ENCODE assay signal across 9 cellular contexts in the genomic region with DNA sequence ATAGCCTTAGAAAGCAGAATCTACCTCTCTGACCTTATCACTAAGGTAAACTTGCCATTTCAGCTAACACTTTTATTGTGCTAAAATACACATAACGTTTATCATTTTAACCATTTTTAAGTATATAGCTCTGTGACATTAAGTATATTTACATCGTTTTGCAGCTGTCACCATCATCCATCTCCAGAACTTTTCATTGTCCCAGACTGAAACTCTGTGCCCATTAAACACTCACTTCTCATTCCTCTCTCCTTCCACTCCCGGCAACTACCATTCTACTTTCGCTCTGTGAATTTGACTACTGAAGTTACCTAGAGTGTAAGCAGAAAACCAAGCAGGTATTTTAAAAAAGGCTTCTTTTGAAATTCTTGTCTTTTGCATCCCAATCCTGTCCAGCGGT. TPM values are rescaled to one million over a fixed set of nuclear protein-coding genes. Genes with fewer than 3 reads are reported as not detected.
DNase-seq lines count a peak whose midpoint lies in the region; ATAC-seq, FAIRE-seq and TF ChIP-seq lines count a peak whose summit lies in the region.
"Had no signal": no experiment of that assay in that cellular context is flagged by ENCODE, and none has a peak within 500 bp of the region (broad histone marks: within the 10 kb centered on the region; RNA-seq: fewer than 3 reads in every experiment).

No MANE protein-coding gene starts in this region.

- no peak overlapping the region for H3K18ac ChIP-seq in mesendoderm (ENCODE audit: low read length)

- no peak overlapping the region for H3K27ac ChIP-seq in A673 (ENCODE audit: low read depth, low read length, poor library complexity, severe bottlenecking)
- H3K27ac ChIP-seq in HCT116 (ENCODE audit: low read depth, low read length): no peak overlapping the region
- H3K27ac ChIP-seq in mesendoderm (ENCODE audit: low read depth, low read length): no peak overlapping the region

- H3K4me1 ChIP-seq in A673 (ENCODE audit: insufficient read depth, low read length, poor library complexity, severe bottlenecking) (peaks cover 17% of the 10 kb centered on the region), HCT116 (ENCODE audit: control insufficient read depth in 1 of 2, insufficient read depth in 2 of 2, low read length in 2 of 2) (peaks cover 3 to 18% of the 10 kb centered on the region in 2 experiments; a peak in 3 of 4 replicates), adipocyte (ENCODE audit: control insufficient read depth, insufficient read depth, low read length) (peaks cover 29% of the 10 kb centered on the region), mesendoderm (ENCODE audit: control insufficient read depth, low read depth, low read length) (peaks cover 2% of the 10 kb centered on the region)

- no peak for TF ChIP-seq POLR2A in HCT116 (IDR thresholded peaks at IDR 0.05; ENCODE audit: borderline replicate concordance, extremely low read depth, insufficient read depth, insufficient read length)
- TF ChIP-seq POLR2A in GM12891 (IDR thresholded peaks at IDR 0.05; ENCODE audit: low read depth, low read length): no peak

- H3K79me2 ChIP-seq in HCT116 (ENCODE audit: insufficient read depth, low read length) (peaks cover 38% of the 10 kb centered on the region), mesendoderm (ENCODE audit: control insufficient read depth, insufficient read depth, low read length) (peaks cover 13% of the 10 kb centered on the region)

- H3K36me3 ChIP-seq in A673 (ENCODE audit: insufficient read depth, low read length, poor library complexity, severe bottlenecking): peaks cover 20% of the 10 kb centered on the region
- peaks cover 3 to 8% of the 10 kb centered on the region in 2 experiments; a peak in 2 of 4 replicates for H3K36me3 ChIP-seq in HCT116 (ENCODE audit: control insufficient read depth in 1 of 2, insufficient read depth in 2 of 2, low read length in 2 of 2)
- peaks cover 10% of the 10 kb centered on the region for H3K36me3 ChIP-seq in adipocyte (ENCODE audit: control insufficient read depth, insufficient read depth, low read length, severe bottlenecking)
- H3K36me3 ChIP-seq in mesendoderm (ENCODE audit: control insufficient read depth, insufficient read depth, low read length): no peaks in the 10 kb centered on the region

- peak overlapping the region; percentile 85 for H3K4me3 ChIP-seq in A673 (ENCODE audit: low read depth, low read length, poor library complexity, severe bottlenecking)
- peak overlapping the region; percentile 81 to 89 for H3K4me3 ChIP-seq in HCT116 (replicated peaks in 1 of 2; ENCODE audit: low read depth in 1 of 2, low read length in 2 of 2)
- H3K4me3 ChIP-seq in adipocyte (ENCODE audit: low read length): peak overlapping the region; percentile 95
- no peak overlapping the region for H3K4me3 ChIP-seq in mesendoderm (ENCODE audit: low read length)

- RAD21 ChIA-PET in HCT116 (lab: Charles Lee; ENCODE audit: low non-redundant PET in 1 of 2, low total read pairs in 2 of 2, uncharacterized antibody in 2 of 2, unreplicated experiment in 2 of 2): no interaction called here

- H2BK120ac ChIP-seq in mesendoderm (ENCODE audit: low read depth, low read length): no peak overlapping the region

- no peak for TF ChIP-seq CTCF in A673 (conservative IDR thresholded peaks at IDR 0.05; ENCODE audit: low read depth, low read length)
- TF ChIP-seq CTCF in HCT116 (IDR thresholded peaks at IDR 0.05 in 2 of 3, conservative IDR thresholded peaks at IDR 0.05 in 1 of 3; ENCODE audit: borderline replicate concordance in 1 of 3, insufficient read depth in 1 of 3, low read depth in 2 of 3, low read length in 2 of 3): no peak

- H4K8ac ChIP-seq in mesendoderm (ENCODE audit: low read depth, low read length): no peak overlapping the region

- no peak overlapping the region for H4K5ac ChIP-seq in mesendoderm (ENCODE audit: low read length)

- CTCF ChIA-PET in A673 (lab: Charles Lee) (no interaction called here), HCT116 (lab: Charles Lee) (no interaction called here)

- H3K79me1 ChIP-seq in mesendoderm (ENCODE audit: low read length): peaks cover 2% of the 10 kb centered on the region

- H3K9me3 ChIP-seq in A673 (ENCODE audit: low read depth, low read length, poor library complexity, severe bottlenecking) (no peaks in the 10 kb centered on the region), HCT116 (ENCODE audit: control insufficient read depth in 1 of 2, insufficient read depth in 1 of 2, low read depth in 1 of 2, low read length in 2 of 2) (no peaks in the 10 kb centered on the region), adipocyte (ENCODE audit: control insufficient read depth, low read length) (no peaks in the 10 kb centered on the region)

- no peak overlapping the region for H2BK15ac ChIP-seq in mesendoderm (replicated peaks; ENCODE audit: low read depth)

- no peak overlapping the region for H2AFZ ChIP-seq in HCT116 (ENCODE audit: low read depth, low read length, poor library complexity, severe bottlenecking)

- no peak for FAIRE-seq in GM12891 (lab: Jason Lieb, UNC)

- no peaks in the 10 kb centered on the region for H4K20me1 ChIP-seq in HCT116 (ENCODE audit: insufficient read depth)

- H3K9me2 ChIP-seq in HCT116 (ENCODE audit: insufficient read depth): no peaks in the 10 kb centered on the region

- H2AK5ac ChIP-seq in mesendoderm (ENCODE audit: low read length): no peak overlapping the region

- WGBS in mesendoderm (ENCODE audit: extremely low coverage, insufficient coverage, low lambda C conversion rate): 100% methylated on average over 1 of the region's 5 CpGs

- H3K23ac ChIP-seq in mesendoderm (ENCODE audit: low read length): no peak overlapping the region

- no peak overlapping the region for H2BK5ac ChIP-seq in mesendoderm (ENCODE audit: low read length)

- H3K4me2 ChIP-seq in HCT116 (ENCODE audit: low read length) (peak overlapping the region; percentile 85), mesendoderm (ENCODE audit: low read length) (peak overlapping the region; percentile 96)

- TF ChIP-seq RAD21 in HCT116 (IDR thresholded peaks at IDR 0.05; ENCODE audit: low read depth): no peak

- POLR2A ChIA-PET in A673 (lab: Charles Lee; ENCODE audit: low non-redundant PET): interaction anchor here (0.6 kb wide), 1 partner anchor 500 kb away, joined by 3 read pairs; no protein-coding TSS in a partner anchor
- POLR2A ChIA-PET in HCT116 (lab: Charles Lee): no interaction called here

- H3K9ac ChIP-seq in HCT116 (ENCODE audit: low read length): peak overlapping the region; percentile 86
- peak overlapping the region; percentile 90 for H3K9ac ChIP-seq in adipocyte (ENCODE audit: low read length)
- peak overlapping the region; percentile 68 for H3K9ac ChIP-seq in mesendoderm (ENCODE audit: low read length)

- intact Hi-C loops in A673 (cut with micrococcal nuclease; ENCODE audit: unreplicated experiment) (loop anchor here (5.0 to 10.0 kb wide), 2 partner anchors 55 to 348 kb away; partner anchors contain the start of gene DDX21), HCT116 (cut with micrococcal nuclease) (no loop called here)

- BruUV-seq in A673 (replicated peaks; lab: Mats Ljungman, UMichigan) (no TSS peak), HCT116 (replicated peaks; lab: Mats Ljungman, UMichigan) (no TSS peak)

- ATAC-seq in HCT116: no peak
- no peak for ATAC-seq in GM18870 (IDR thresholded peaks at IDR 0.05; ENCODE audit: unreplicated experiment)

- no peak overlapping the region for H3K4ac ChIP-seq in mesendoderm (ENCODE audit: low read depth, low read length)

- H3K27me3 ChIP-seq in A673 (replicated peaks; ENCODE audit: insufficient read depth, low read depth, low read length, poor library complexity): no peaks in the 10 kb centered on the region
- no peaks in the 10 kb centered on the region for H3K27me3 ChIP-seq in HCT116 (ENCODE audit: insufficient read depth, low read length)
- H3K27me3 ChIP-seq in adipocyte (replicated peaks; ENCODE audit: control insufficient read depth, insufficient read depth, low read length): no peaks in the 10 kb centered on the region
- no peaks in the 10 kb centered on the region for H3K27me3 ChIP-seq in mesendoderm (ENCODE audit: insufficient read depth, low read length, poor library complexity)

- DNase-seq in A673 (ENCODE audit: low spot score) (no peak), HCT116 (ENCODE audit: low read depth, low spot score) (no peak), adipocyte (ENCODE audit: low read depth) (no peak), mesendoderm (no peak), GM12891 (ENCODE audit: insufficient read length, low spot score) (no peak), NCI-H1417 treated with DMSO at 0.1 percent for 48 hours (lab: John Stamatoyannopoulos, UW) (no peak)
- DNase-seq in stimulated activated CD4-positive, alpha-beta T cell treated with anti-CD3 and anti-CD28 coated beads, Interleukin-4, amount 100 ng/mL, for 24 hours: no peak
- DNase-seq: NCI-H226 had no signal

- peak overlapping the region; percentile 91 for H3K56ac ChIP-seq in mesendoderm (ENCODE audit: low read length)

TF ChIP-seq in HCT116, 20 proteins besides CTCF, POLR2A, EP300 and RAD21 (continues in another document):
- no peak for TF ChIP-seq SIN3A (IDR thresholded peaks at IDR 0.05; ENCODE audit: low read depth)
- TF ChIP-seq, protein P1, sequence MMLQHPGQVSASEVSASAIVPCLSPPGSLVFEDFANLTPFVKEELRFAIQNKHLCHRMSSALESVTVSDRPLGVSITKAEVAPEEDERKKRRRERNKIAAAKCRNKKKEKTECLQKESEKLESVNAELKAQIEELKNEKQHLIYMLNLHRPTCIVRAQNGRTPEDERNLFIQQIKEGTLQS (IDR thresholded peaks at IDR 0.05): no peak
- no peak for TF ChIP-seq EGR1 (IDR thresholded peaks at IDR 0.05; ENCODE audit: low read depth)
- no peak for TF ChIP-seq CEBPB (IDR thresholded peaks at IDR 0.05; ENCODE audit: low read depth)
- TF ChIP-seq YY1 (IDR thresholded peaks at IDR 0.05; ENCODE audit: extremely low read depth, insufficient replicate concordance, low read depth, low read length): no peak

TF ChIP-seq in GM12891, 5 proteins besides CTCF, POLR2A, EP300 and RAD21:
- TF ChIP-seq TAF1 (IDR thresholded peaks at IDR 0.05; ENCODE audit: low read depth, low read length): no peak
- no peak for TF ChIP-seq POU2F2 (IDR thresholded peaks at IDR 0.05; ENCODE audit: low read depth, low read length)
- TF ChIP-seq SPI1 (IDR thresholded peaks at IDR 0.05; ENCODE audit: low read depth, low read length): no peak
- TF ChIP-seq PAX5 (IDR thresholded peaks at IDR 0.05; ENCODE audit: insufficient read depth, low read length, severe bottlenecking): no peak
- no peak for TF ChIP-seq POLR2AphosphoS5 (IDR thresholded peaks at IDR 0.05; ENCODE audit: low read depth, low read length)

RNA-seq across cellular contexts. Expression of gene DDX50, which starts 1.3 kb away (rescaled TPM):
- total RNA-seq in A673 (2021): 46.1 and 50.1 TPM in 2 replicates
- total RNA-seq in HCT116 (2021; ENCODE audit: unreplicated experiment): 25.6 TPM
- 28.9 and 34.7 TPM in 2 replicates for polyA plus RNA-seq in HCT116 (2012)
- 28.4 TPM for polyA plus RNA-seq in mesendoderm (2013, experiment 1 of 2)
- polyA plus RNA-seq in mesendoderm (2013, experiment 2 of 2): 28.8 TPM
- 39.6 TPM for polyA plus RNA-seq in GM12891 (2012; ENCODE audit: low read depth, missing spikeins)

RNA-seq across cellular contexts. Expression of gene DDX21, which starts 53.6 kb away (rescaled TPM):
- total RNA-seq in A673 (2021) (154 and 188 TPM in 2 replicates), HCT116 (2021; ENCODE audit: unreplicated experiment) (153 TPM)
- polyA plus RNA-seq in HCT116 (2012): 42.5 and 56.5 TPM in 2 replicates
- polyA plus RNA-seq in mesendoderm (2013, experiment 1 of 2): 313 TPM
- 313 TPM for polyA plus RNA-seq in mesendoderm (2013, experiment 2 of 2)
- 49.6 TPM for polyA plus RNA-seq in GM12891 (2012; ENCODE audit: low read depth, missing spikeins)
